ENCODE assay signal across 8 cellular contexts in the genomic region with DNA sequence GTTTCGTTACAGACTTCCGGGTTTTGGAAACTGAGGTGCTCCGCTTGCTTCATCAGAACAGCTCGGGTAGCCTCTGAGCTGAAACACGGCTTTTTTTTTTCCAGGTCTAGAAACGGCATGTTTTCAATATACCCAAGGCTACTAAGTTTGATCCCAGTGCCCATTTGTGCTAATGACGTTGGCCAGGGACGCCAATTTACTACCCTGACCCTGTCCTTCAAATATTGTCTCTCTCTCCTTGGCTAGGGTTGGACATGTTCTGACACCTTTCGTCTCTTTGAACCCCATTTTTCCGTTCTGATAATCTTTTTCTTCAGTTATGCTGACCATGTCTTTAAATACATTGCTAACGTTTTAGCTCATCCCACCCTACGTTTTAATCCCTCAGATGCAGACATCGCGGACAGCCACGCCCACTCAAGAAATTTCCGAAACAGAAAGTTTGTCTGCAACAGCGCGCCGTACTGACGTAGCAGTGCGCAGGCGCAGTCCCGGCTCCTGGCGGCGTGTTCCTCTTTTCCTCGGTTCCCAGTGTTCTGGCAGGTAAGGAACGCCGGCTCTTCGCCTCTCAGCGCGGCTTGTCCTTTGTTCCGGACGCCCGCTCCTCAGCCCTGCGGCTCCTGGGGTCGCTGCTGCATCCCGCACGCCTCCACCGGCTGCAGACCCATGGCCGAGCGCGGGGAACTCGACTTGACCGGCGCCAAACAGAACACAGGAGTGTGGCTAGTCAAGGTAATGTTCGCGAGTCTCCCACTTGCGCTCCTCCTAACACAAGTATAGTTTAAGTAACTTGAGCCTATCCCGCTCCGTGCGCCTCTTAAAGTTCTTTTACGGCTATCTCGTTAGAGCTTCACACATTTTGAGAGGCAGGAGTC. TPM values are rescaled to one million over a fixed set of nuclear protein-coding genes. Genes with fewer than 3 reads are reported as not detected.
DNase-seq lines count a peak whose midpoint lies in the region; ATAC-seq and TF ChIP-seq lines count a peak whose summit lies in the region.

A gene with protein sequence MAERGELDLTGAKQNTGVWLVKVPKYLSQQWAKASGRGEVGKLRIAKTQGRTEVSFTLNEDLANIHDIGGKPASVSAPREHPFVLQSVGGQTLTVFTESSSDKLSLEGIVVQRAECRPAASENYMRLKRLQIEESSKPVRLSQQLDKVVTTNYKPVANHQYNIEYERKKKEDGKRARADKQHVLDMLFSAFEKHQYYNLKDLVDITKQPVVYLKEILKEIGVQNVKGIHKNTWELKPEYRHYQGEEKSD (plus strand): TSS at position 521 of the 875 bp plus-strand sequence. CDS start 146 bp downstream, at position 667.

- peak within 1 kb of the TSS; percentile 84 to 92 (median 90) for H3K9ac ChIP-seq in BLaER1 treated with 17β-estradiol and CSF1 and Interleukin-3, amounts not matched to agents 10 nM and 100 nM
- H3K9ac ChIP-seq in duodenal mucosa (ENCODE audit: low read depth in 1 of 2, low read length in 2 of 2) (peak within 1 kb of the TSS; percentile 64 to 80), liver (ENCODE audit: low read depth in 1 of 2, low read length in 2 of 2) (peak within 1 kb of the TSS; percentile 73 to 86)

- H3K27ac ChIP-seq in BLaER1 treated with 17β-estradiol and CSF1 and Interleukin-3, amounts not matched to agents 10 nM and 100 nM = peak within 1 kb of the TSS; percentile 52 to 89 (median 84)
- H3K27ac ChIP-seq in duodenal mucosa (ENCODE audit: low read depth, low read length) (peak within 1 kb of the TSS; percentile 70), liver (ENCODE audit: low read depth in 1 of 2, low read length in 2 of 2) (peak within 1 kb of the TSS; percentile 54 to 77)

- H3K36me3 ChIP-seq in BLaER1 treated with 17β-estradiol and CSF1 and Interleukin-3, amounts not matched to agents 10 nM and 100 nM = peaks cover 0 to 17% (median 11%) of the 10 kb centered on the region in 11 experiments; a peak in 11 of 22 replicates
- no peaks in the 10 kb centered on the region for H3K36me3 ChIP-seq in duodenal mucosa (ENCODE audit: control insufficient read depth in 1 of 2, insufficient read depth in 2 of 2, low read length in 2 of 2)
- no peaks in the 10 kb centered on the region for H3K36me3 ChIP-seq in liver (ENCODE audit: control insufficient read depth in 4 of 4, insufficient read depth in 3 of 4, low read depth in 1 of 4, low read length in 3 of 4)

- peak; percentile 82 for DNase-seq in NCI-H748 treated with DMSO at 0.1 percent for 48 hours (lab: John Stamatoyannopoulos, UW)
- peak; percentile 85 for DNase-seq in activated CD4-positive, alpha-beta T cell treated with anti-CD3 and anti-CD28 coated beads, Interleukin-2, amount 50 U/mL, for 1 hour
- DNase-seq in stimulated activated CD4-positive, alpha-beta T cell treated with anti-CD3 and anti-CD28 coated beads, Interleukin-4, amount 100 ng/mL, for 1 hour = peak; percentile 85

- H3K4me3 ChIP-seq in BLaER1 treated with 17β-estradiol and CSF1 and Interleukin-3, amounts not matched to agents 10 nM and 100 nM = peak within 1 kb of the TSS; percentile 68 to 93 (median 87)
- peak within 1 kb of the TSS; percentile 89 to 93 for H3K4me3 ChIP-seq in duodenal mucosa (ENCODE audit: low read depth in 1 of 2, low read length in 2 of 2)
- H3K4me3 ChIP-seq in liver (ENCODE audit: low read depth in 1 of 3, low read length in 3 of 3) = peak within 1 kb of the TSS; percentile 86 to 92 (median 90)

- peaks cover 0 to 44% (median 36%) of the 10 kb centered on the region in 11 experiments; a peak in 19 of 22 replicates for H4K20me1 ChIP-seq in BLaER1 treated with 17β-estradiol and CSF1 and Interleukin-3, amounts not matched to agents 10 nM and 100 nM

- TF ChIP-seq CTCF in liver (IDR thresholded peaks at IDR 0.05; ENCODE audit: low read depth, low read length, missing input control) = no peak

- WGBS in liver = under 1% methylated on average over 53 of the region's 53 CpGs

- peak in 1 of 2 donors; percentile 27 for TF ChIP-seq RAD21 in liver (IDR thresholded peaks at IDR 0.05)

- ATAC-seq in GM19351 (IDR thresholded peaks at IDR 0.05; ENCODE audit: unreplicated experiment) (peak; percentile 67), HG03520 (IDR thresholded peaks at IDR 0.05; ENCODE audit: unreplicated experiment) (peak; percentile 62)

- H3K9me3 ChIP-seq in BLaER1 treated with 17β-estradiol and CSF1 and Interleukin-3, amounts not matched to agents 10 nM and 100 nM (replicated peaks in 1 of 11) = no peaks in the 10 kb centered on the region
- H3K9me3 ChIP-seq in duodenal mucosa (ENCODE audit: control insufficient read depth in 1 of 2, low read length in 2 of 2) = no peaks in the 10 kb centered on the region
- H3K9me3 ChIP-seq in liver (ENCODE audit: control insufficient read depth in 4 of 4, low read length in 3 of 4) = no peaks in the 10 kb centered on the region

- peak within 1 kb of the TSS; percentile 75 to 93 (median 88) for H3K4me2 ChIP-seq in BLaER1 treated with 17β-estradiol and CSF1 and Interleukin-3, amounts not matched to agents 10 nM and 100 nM

- H3K4me1 ChIP-seq in BLaER1 treated with 17β-estradiol and CSF1 and Interleukin-3, amounts not matched to agents 10 nM and 100 nM = peaks cover 19 to 23% (median 21%) of the 10 kb centered on the region in 10 experiments
- peaks cover 15 to 19% of the 10 kb centered on the region in 2 donors for H3K4me1 ChIP-seq in duodenal mucosa (ENCODE audit: control insufficient read depth in 1 of 2, insufficient read depth in 2 of 2, low read length in 2 of 2)
- peaks cover 0 to 18% (median 18%) of the 10 kb centered on the region in 4 donors for H3K4me1 ChIP-seq in liver (ENCODE audit: control insufficient read depth in 4 of 4, insufficient read depth in 4 of 4, low read length in 3 of 4)

- H3K27me3 ChIP-seq in BLaER1 treated with 17β-estradiol and CSF1 and Interleukin-3, amounts not matched to agents 10 nM and 100 nM = no peaks in the 10 kb centered on the region
- H3K27me3 ChIP-seq in duodenal mucosa (ENCODE audit: control insufficient read depth in 1 of 2, insufficient read depth in 2 of 2, low read length in 2 of 2) (no peaks in the 10 kb centered on the region), liver (ENCODE audit: control insufficient read depth in 4 of 4, insufficient read depth in 4 of 4, low read length in 3 of 4) (no peaks in the 10 kb centered on the region)

TF ChIP-seq in liver, 16 proteins besides CTCF, POLR2A, EP300 and RAD21 (continues in another document):
- peak in 1 of 2 donors; percentile 30 for TF ChIP-seq RXRA (IDR thresholded peaks at IDR 0.05)
- peak in 1 of 2 donors; percentile 77 for TF ChIP-seq EGR1 (IDR thresholded peaks at IDR 0.05; ENCODE audit: low read depth in 2 of 2)
- TF ChIP-seq, protein P1, sequence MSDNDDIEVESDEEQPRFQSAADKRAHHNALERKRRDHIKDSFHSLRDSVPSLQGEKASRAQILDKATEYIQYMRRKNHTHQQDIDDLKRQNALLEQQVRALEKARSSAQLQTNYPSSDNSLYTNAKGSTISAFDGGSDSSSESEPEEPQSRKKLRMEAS (IDR thresholded peaks at IDR 0.05) = peak; percentile 73
- no peak for TF ChIP-seq FOXA2 (IDR thresholded peaks at IDR 0.05)
- TF ChIP-seq HNF4G (IDR thresholded peaks at IDR 0.05) = no peak
- TF ChIP-seq, protein P2, sequence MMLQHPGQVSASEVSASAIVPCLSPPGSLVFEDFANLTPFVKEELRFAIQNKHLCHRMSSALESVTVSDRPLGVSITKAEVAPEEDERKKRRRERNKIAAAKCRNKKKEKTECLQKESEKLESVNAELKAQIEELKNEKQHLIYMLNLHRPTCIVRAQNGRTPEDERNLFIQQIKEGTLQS (IDR thresholded peaks at IDR 0.05) = no peak
- TF ChIP-seq TAF1 (conservative IDR thresholded peaks at IDR 0.05) = no peak
- TF ChIP-seq SP1 (IDR thresholded peaks at IDR 0.05) = peak; percentile 32
- peak in 1 of 2 donors; percentile 52 for TF ChIP-seq GABPA (IDR thresholded peaks at IDR 0.05 in 1 of 2, conservative IDR thresholded peaks at IDR 0.05 in 1 of 2)
- no peak for TF ChIP-seq FOXA1 (IDR thresholded peaks at IDR 0.05)
- TF ChIP-seq YY1 (IDR thresholded peaks at IDR 0.05) = peak; percentile 85
- TF ChIP-seq, protein P3, sequence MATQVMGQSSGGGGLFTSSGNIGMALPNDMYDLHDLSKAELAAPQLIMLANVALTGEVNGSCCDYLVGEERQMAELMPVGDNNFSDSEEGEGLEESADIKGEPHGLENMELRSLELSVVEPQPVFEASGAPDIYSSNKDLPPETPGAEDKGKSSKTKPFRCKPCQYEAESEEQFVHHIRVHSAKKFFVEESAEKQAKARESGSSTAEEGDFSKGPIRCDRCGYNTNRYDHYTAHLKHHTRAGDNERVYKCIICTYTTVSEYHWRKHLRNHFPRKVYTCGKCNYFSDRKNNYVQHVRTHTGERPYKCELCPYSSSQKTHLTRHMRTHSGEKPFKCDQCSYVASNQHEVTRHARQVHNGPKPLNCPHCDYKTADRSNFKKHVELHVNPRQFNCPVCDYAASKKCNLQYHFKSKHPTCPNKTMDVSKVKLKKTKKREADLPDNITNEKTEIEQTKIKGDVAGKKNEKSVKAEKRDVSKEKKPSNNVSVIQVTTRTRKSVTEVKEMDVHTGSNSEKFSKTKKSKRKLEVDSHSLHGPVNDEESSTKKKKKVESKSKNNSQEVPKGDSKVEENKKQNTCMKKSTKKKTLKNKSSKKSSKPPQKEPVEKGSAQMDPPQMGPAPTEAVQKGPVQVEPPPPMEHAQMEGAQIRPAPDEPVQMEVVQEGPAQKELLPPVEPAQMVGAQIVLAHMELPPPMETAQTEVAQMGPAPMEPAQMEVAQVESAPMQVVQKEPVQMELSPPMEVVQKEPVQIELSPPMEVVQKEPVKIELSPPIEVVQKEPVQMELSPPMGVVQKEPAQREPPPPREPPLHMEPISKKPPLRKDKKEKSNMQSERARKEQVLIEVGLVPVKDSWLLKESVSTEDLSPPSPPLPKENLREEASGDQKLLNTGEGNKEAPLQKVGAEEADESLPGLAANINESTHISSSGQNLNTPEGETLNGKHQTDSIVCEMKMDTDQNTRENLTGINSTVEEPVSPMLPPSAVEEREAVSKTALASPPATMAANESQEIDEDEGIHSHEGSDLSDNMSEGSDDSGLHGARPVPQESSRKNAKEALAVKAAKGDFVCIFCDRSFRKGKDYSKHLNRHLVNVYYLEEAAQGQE (IDR thresholded peaks at IDR 0.05) = no peak
- no peak for TF ChIP-seq NR2F2 (IDR thresholded peaks at IDR 0.05)

RNA-seq across cellular contexts. Expression of the gene that starts here (rescaled TPM):
- 1 to 10 TPM; 7.0 to 7.6 TPM for total RNA-seq in liver
- polyA plus RNA-seq in liver = 1 to 10 TPM; 6.0 to 8.5 TPM

Comparison
In these comparisons a context has a peak if more than half of its experiments do, and no peak if none do; other contexts are left out.
1. Peak in every context shown above with its lines: DNase-seq, ATAC-seq, H3K4me3 ChIP-seq and H3K27ac ChIP-seq.